ENCODE assay signal across 36 cellular contexts in genomic region chr3:44242716-44243115, GRCh38. TPM values are rescaled to one million over a fixed set of nuclear protein-coding genes. Genes with fewer than 3 reads are reported as not detected.
"Had no signal": no experiment of that assay in that cellular context is flagged by ENCODE, and none has a peak within 500 bp of the region (broad histone marks: within the 10 kb centered on the region; RNA-seq: fewer than 3 reads in every experiment).

No MANE protein-coding gene starts in this region.

- H3K9me3 ChIP-seq: neutrophil, vagina had no signal

- H3K4me1 Mint-ChIP-seq: immature natural killer cell; naive thymus-derived CD8-positive, alpha-beta T cell; nephron progenitor cell; neural progenitor cell; stimulated activated memory B cell treated with anti-CD40 and anti-IgM and Interleukin-4, amounts not matched to agents 10 μg/mL and 1 μg/mL and 100 μg/mL, for 72 hours; stimulated activated naive CD8-positive, alpha-beta T cell treated with anti-CD3 and anti-CD28 coated beads, Interleukin-15, amount 100 ng/mL, for 72 hours had no signal

- FAIRE-seq: islet of Langerhans had no signal

- ATAC-seq: left colon; left lung; lower lobe of right lung; naive thymus-derived CD8-positive, alpha-beta T cell; psoas muscle; stimulated activated naive CD8-positive, alpha-beta T cell treated with anti-CD3 and anti-CD28 coated beads, Interleukin-15, amount 100 ng/mL, for 72 hours had no signal

- H3K9ac ChIP-seq: neural progenitor cell, parathyroid adenoma had no signal

- H3K36me3 ChIP-seq: left lung, lower lobe of right lung, neural progenitor cell, neutrophil, right atrium auricular region, right lobe of liver, tibial nerve, upper lobe of left lung, vagina had no signal

- DNase-seq: hypothalamus; immature natural killer cell; left colon; left lung; lower lobe of right lung; mammary epithelial cell; mesenchymal stem cell; naive thymus-derived CD8-positive, alpha-beta T cell; nephron progenitor cell; occipital lobe; psoas muscle; right lobe of liver; stimulated activated CD4-positive, alpha-beta T cell treated with anti-CD3 and anti-CD28 coated beads, Interleukin-1b, Interleukin-23, amount 100 ng/mL, for 48 hours; stimulated activated CD4-positive, alpha-beta T cell treated with anti-CD3 and anti-CD28 coated beads, Interleukin-2, amount 100 ng/mL, for 48 hours; stimulated activated CD4-positive, alpha-beta T cell treated with anti-CD3 and anti-CD28 coated beads, Interleukin-4, amount 100 ng/mL, for 4 hours; stimulated activated CD8-positive, alpha-beta memory T cell treated with anti-CD3 and anti-CD28 coated beads, Interleukin-4, amount 100 ng/mL, for 48 hours; stimulated activated naive CD4-positive, alpha-beta T cell treated with Interleukin-2 at 50 U/mL for 16 hours; stimulated activated naive CD8-positive, alpha-beta T cell treated with anti-CD3 and anti-CD28 coated beads, Interleukin-15, amount 100 ng/mL, for 72 hours; substantia nigra had no signal

- H3K27ac Mint-ChIP-seq: immature natural killer cell; naive thymus-derived CD8-positive, alpha-beta T cell; nephron progenitor cell; neural progenitor cell; stimulated activated memory B cell treated with anti-CD40 and anti-IgM and Interleukin-4, amounts not matched to agents 10 μg/mL and 1 μg/mL and 100 μg/mL, for 72 hours; stimulated activated naive CD8-positive, alpha-beta T cell treated with anti-CD3 and anti-CD28 coated beads, Interleukin-15, amount 100 ng/mL, for 72 hours had no signal

- H3K4me3 Mint-ChIP-seq: immature natural killer cell; naive thymus-derived CD8-positive, alpha-beta T cell; nephron progenitor cell; neural progenitor cell; stimulated activated memory B cell treated with anti-CD40 and anti-IgM and Interleukin-4, amounts not matched to agents 10 μg/mL and 1 μg/mL and 100 μg/mL, for 72 hours; stimulated activated naive CD8-positive, alpha-beta T cell treated with anti-CD3 and anti-CD28 coated beads, Interleukin-15, amount 100 ng/mL, for 72 hours had no signal

- H3K36me3 Mint-ChIP-seq: immature natural killer cell; neural progenitor cell; stimulated activated memory B cell treated with anti-CD40 and anti-IgM and Interleukin-4, amounts not matched to agents 10 μg/mL and 1 μg/mL and 100 μg/mL, for 72 hours had no signal

- H3K4me3 ChIP-seq: left lung, lower lobe of right lung, neural progenitor cell, psoas muscle, right atrium auricular region, right lobe of liver, smooth muscle cell, tibial nerve, upper lobe of left lung, vagina had no signal

- H3K27ac ChIP-seq: left lung, lower lobe of right lung, neural progenitor cell, neutrophil, parathyroid adenoma, psoas muscle, right atrium auricular region, right lobe of liver, tibial nerve, upper lobe of left lung, vagina had no signal

- H3K4me1 ChIP-seq: left lung, lower lobe of right lung, neural progenitor cell, parathyroid adenoma, psoas muscle, right atrium auricular region, right lobe of liver, tibial nerve, upper lobe of left lung, vagina had no signal

RNA-seq across cellular contexts. Expression of gene TOPAZ1, which starts 1.0 kb away (rescaled TPM):
- total RNA-seq: kidney epithelial cell; left colon; left lung; liver; lower lobe of right lung; mammary epithelial cell; mucosa of gallbladder; naive thymus-derived CD8-positive, alpha-beta T cell; osteocyte; posterior vena cava; psoas muscle; right atrium auricular region; right lobe of liver; skeletal muscle tissue; smooth muscle cell; tibial nerve; upper lobe of left lung; urinary bladder; vagina had no signal
- polyA plus RNA-seq: immature natural killer cell; liver; mammary epithelial cell; naive thymus-derived CD8-positive, alpha-beta T cell; psoas muscle; smooth muscle cell; urinary bladder had no signal
